In the genomic region with DNA sequence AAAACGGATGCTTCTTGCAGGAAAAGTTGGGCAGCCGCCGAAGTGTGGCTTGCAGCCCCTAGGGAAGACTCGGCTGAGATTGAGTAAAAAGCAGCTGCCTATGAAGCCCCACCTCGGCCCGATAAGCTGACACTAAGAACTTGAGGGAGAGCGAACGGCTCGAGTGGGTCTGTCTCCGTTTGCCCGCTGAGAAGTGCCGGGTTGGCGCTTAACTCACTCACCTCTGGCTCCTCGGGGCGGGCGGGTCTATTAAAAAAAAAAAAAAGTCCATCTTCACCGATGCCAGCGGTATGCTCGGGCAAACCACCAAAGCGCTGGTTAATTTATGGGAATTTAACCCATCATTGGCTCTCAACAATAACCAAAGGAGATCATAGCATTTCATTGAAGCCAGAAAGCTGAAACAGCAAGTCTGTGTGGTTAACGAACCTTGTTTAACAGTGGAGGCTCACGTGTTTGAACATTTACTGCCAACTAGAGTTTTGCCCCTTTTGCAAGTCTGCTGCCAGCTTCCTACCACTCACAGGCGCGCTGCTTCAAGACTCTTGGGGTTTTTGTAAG, we compare ENCODE assay signal across 1 cellular context.
TF ChIP-seq lines count a peak whose summit lies in the region.

No MANE protein-coding gene starts in this region.

TF ChIP-seq in neural cell, 6 proteins besides CTCF, POLR2A, EP300 and RAD21 (continued from another document):
- TF ChIP-seq TAF1 (IDR thresholded peaks at IDR 0.05; ENCODE audit: low read depth): no peak
